Comparison of ENCODE assay signal across 8 cellular contexts in genomic region chr7:114865564-114865963, GRCh38. TPM values are rescaled to one million over a fixed set of nuclear protein-coding genes. Genes with fewer than 3 reads are reported as not detected.
A peak's percentile ranks its signal among the peaks of the same experiment; 100 is the strongest.
DNase-seq lines count a peak whose midpoint lies in the region; ATAC-seq and TF ChIP-seq lines count a peak whose summit lies in the region.

No MANE protein-coding gene starts in this region.

- 80 to 85% methylated on average over 1 of the region's 1 CpG for WGBS in lung, 2 donors

- H3K27ac ChIP-seq in lung (ENCODE audit: low read depth in 1 of 2, low read length in 1 of 2): no peak overlapping the region

- H3K4me1 ChIP-seq in lung (ENCODE audit: control insufficient read depth in 2 of 2, insufficient read depth in 2 of 2, low read length in 2 of 2): no peaks in the 10 kb centered on the region

- ATAC-seq in GM21447 (IDR thresholded peaks at IDR 0.05; ENCODE audit: unreplicated experiment) (peak; percentile 89), lung (ENCODE audit: insufficient read depth, low FRiP score) (peak; percentile 79)

- DNase-seq in ELF-1 (ENCODE audit: low read depth, low spot score) (peak; percentile 59), HuH-7 (ENCODE audit: low spot score) (peak; percentile 24), cerebellar cortex (ENCODE audit: low spot score) (peak; percentile 6), lung (ENCODE audit: low spot score) (peak; percentile 53), NCI-H128 (lab: John Stamatoyannopoulos, UW; ENCODE audit: unreplicated experiment) (no peak)
- peak; percentile 5 to 49 (median 19) for DNase-seq in activated CD4-positive, CD25-positive, alpha-beta regulatory T cell (lab: John Stamatoyannopoulos, UW)
- peak; percentile 7 to 30 for DNase-seq in stimulated activated CD8-positive, alpha-beta memory T cell treated with anti-CD3 and anti-CD28 coated beads, Interleukin-4, amount 100 ng/mL, for 1 hour (ENCODE audit: low read depth in 2 of 2, low spot score in 1 of 2)

- H3K27me3 ChIP-seq in lung (ENCODE audit: control insufficient read depth, insufficient read depth): no peaks in the 10 kb centered on the region

- TF ChIP-seq CTCF in lung (IDR thresholded peaks at IDR 0.05; ENCODE audit: control extremely low read depth, extremely low read depth): peak; percentile 81

- H3K9me3 ChIP-seq in lung (ENCODE audit: control insufficient read depth in 2 of 2, insufficient read depth in 1 of 2, low read length in 1 of 2): no peaks in the 10 kb centered on the region

- H3K4me3 ChIP-seq in lung: no peak overlapping the region

- no peaks in the 10 kb centered on the region for H3K36me3 ChIP-seq in lung (ENCODE audit: control insufficient read depth in 2 of 2, insufficient read depth in 2 of 2, low read length in 2 of 2)

RNA-seq across cellular contexts. Expression of gene MDFIC, which starts 56.3 kb away (rescaled TPM):
- 10 to 100 TPM; 37.3 to 55.5 TPM for total RNA-seq in lung
- polyA plus RNA-seq in lung: 10 to 100 TPM; 13.3 to 13.7 TPM
